1 cellular context compared by ENCODE assay signal in the genomic region with DNA sequence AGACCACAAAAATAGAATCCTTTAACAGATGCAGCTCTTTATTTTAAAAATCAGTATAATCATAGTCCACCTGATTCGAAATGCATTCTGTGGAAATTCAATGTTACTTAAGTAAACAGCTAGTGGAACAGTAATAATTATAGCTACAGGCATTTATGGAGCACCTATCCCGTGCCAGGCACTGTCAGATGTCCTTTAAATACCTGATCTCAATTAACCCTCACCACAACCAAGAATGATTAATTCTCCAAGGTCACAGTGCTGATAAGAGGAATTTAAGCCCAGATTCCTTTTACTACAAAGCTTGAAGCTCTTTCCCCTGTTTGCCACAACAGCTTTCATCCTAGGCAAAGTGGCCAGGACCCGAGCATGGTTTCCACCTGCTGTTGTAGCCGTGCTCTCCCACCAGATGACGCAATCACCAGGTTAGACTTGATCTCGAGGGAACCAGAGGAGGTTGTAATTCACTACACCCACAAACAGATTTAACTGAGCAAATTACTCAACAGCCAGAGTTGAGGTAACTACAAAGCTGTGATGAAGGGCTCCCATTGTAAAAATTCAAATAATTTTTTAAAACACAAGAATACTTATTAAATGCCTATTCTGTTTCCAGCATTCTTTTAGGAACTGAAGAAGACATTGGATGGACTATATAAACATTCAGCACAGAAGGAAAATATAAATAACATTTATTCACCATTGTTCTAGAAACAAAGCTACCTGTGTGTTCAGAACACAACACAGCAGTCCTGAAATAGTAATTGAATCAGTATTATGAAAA.
TF ChIP-seq lines count a peak whose summit lies in the region.

No MANE protein-coding gene starts in this region.

TF ChIP-seq in HepG2, 621 proteins besides CTCF, POLR2A, EP300 and RAD21 (continued from another document):
- TF ChIP-seq, protein P1, sequence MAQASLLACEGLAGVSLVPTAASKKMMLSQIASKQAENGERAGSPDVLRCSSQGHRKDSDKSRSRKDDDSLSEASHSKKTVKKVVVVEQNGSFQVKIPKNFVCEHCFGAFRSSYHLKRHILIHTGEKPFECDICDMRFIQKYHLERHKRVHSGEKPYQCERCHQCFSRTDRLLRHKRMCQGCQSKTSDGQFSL (CRISPR knock-in tag; IDR thresholded peaks at IDR 0.05): no peak
- TF ChIP-seq KLF11 (CRISPR knock-in tag; IDR thresholded peaks at IDR 0.05): no peak
- TF ChIP-seq ZNF138 (CRISPR knock-in tag; IDR thresholded peaks at IDR 0.05; ENCODE audit: low read depth): no peak
- no peak for TF ChIP-seq POLR2G (IDR thresholded peaks at IDR 0.05; ENCODE audit: low read depth, low read length)
- TF ChIP-seq MAZ (IDR thresholded peaks at IDR 0.05; ENCODE audit: borderline replicate concordance, low read depth, low read length): no peak
- TF ChIP-seq MAZ (CRISPR knock-in tag; IDR thresholded peaks at IDR 0.05; ENCODE audit: low read depth): no peak
- TF ChIP-seq, protein P2, sequence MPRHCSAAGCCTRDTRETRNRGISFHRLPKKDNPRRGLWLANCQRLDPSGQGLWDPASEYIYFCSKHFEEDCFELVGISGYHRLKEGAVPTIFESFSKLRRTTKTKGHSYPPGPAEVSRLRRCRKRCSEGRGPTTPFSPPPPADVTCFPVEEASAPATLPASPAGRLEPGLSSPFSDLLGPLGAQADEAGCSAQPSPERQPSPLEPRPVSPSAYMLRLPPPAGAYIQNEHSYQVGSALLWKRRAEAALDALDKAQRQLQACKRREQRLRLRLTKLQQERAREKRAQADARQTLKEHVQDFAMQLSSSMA (CRISPR knock-in tag; IDR thresholded peaks at IDR 0.05): no peak
- TF ChIP-seq EED (CRISPR knock-in tag; IDR thresholded peaks at IDR 0.05): no peak
- TF ChIP-seq MTF1 (CRISPR knock-in tag; IDR thresholded peaks at IDR 0.05): no peak
- TF ChIP-seq ATF1 (CRISPR knock-in tag; IDR thresholded peaks at IDR 0.05): no peak
- TF ChIP-seq ETV6 (CRISPR knock-in tag; conservative IDR thresholded peaks at IDR 0.05): no peak
- no peak for TF ChIP-seq ATF7-NPFF (CRISPR knock-in tag; IDR thresholded peaks at IDR 0.05; ENCODE audit: low read depth)
- TF ChIP-seq, protein P3, sequence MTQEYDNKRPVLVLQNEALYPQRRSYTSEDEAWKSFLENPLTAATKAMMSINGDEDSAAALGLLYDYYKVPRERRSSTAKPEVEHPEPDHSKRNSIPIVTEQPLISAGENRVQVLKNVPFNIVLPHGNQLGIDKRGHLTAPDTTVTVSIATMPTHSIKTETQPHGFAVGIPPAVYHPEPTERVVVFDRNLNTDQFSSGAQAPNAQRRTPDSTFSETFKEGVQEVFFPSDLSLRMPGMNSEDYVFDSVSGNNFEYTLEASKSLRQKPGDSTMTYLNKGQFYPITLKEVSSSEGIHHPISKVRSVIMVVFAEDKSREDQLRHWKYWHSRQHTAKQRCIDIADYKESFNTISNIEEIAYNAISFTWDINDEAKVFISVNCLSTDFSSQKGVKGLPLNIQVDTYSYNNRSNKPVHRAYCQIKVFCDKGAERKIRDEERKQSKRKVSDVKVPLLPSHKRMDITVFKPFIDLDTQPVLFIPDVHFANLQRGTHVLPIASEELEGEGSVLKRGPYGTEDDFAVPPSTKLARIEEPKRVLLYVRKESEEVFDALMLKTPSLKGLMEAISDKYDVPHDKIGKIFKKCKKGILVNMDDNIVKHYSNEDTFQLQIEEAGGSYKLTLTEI (CRISPR knock-in tag; conservative IDR thresholded peaks at IDR 0.05): no peak
